Comparison of ENCODE assay signal across 9 cellular contexts in genomic region chrX:49122499-49122898, GRCh38. TPM values are rescaled to one million over a fixed set of nuclear protein-coding genes. Genes with fewer than 3 reads are reported as not detected.
DNase-seq lines count a peak whose midpoint lies in the region; ATAC-seq and TF ChIP-seq lines count a peak whose summit lies in the region.
"Had no signal": no experiment of that assay in that cellular context is flagged by ENCODE, and none has a peak within 500 bp of the region (broad histone marks: within the 10 kb centered on the region; RNA-seq: fewer than 3 reads in every experiment).

No MANE protein-coding gene starts in this region.

- peak overlapping the region; percentile 74 to 88 (median 84) for H3K4me2 ChIP-seq in BLaER1 treated with 17β-estradiol and CSF1 and Interleukin-3, amounts not matched to agents 10 nM and 100 nM
- peak overlapping the region; percentile 63 for H3K4me2 ChIP-seq in Karpas-422 (ENCODE audit: low read depth, low read length, poor library complexity, severe bottlenecking)

- H3K9me3 ChIP-seq in BLaER1 treated with 17β-estradiol and CSF1 and Interleukin-3, amounts not matched to agents 10 nM and 100 nM (replicated peaks in 1 of 11) = peaks cover 0 to 12% (median 0%) of the 10 kb centered on the region in 11 experiments; a peak in 2 of 22 replicates
- H3K9me3 ChIP-seq in Karpas-422 (ENCODE audit: low read length) = no peaks in the 10 kb centered on the region

- peaks cover 14 to 46% (median 22%) of the 10 kb centered on the region in 11 experiments; a peak in 20 of 22 replicates for H3K36me3 ChIP-seq in BLaER1 treated with 17β-estradiol and CSF1 and Interleukin-3, amounts not matched to agents 10 nM and 100 nM
- no peaks in the 10 kb centered on the region for H3K36me3 ChIP-seq in Karpas-422 (ENCODE audit: insufficient read depth, low read length)

- H3K27ac Mint-ChIP-seq in dendritic cell treated with granulocyte-macrophage colony-stimulating factor and Interleukin-4, amounts not matched to agents 40 ng/mL and 50 ng/mL, for 4 days = peak overlapping the region; percentile 93
- no peak overlapping the region for H3K27ac Mint-ChIP-seq in neural crest cell (ENCODE audit: unreplicated experiment)

- no peak for TF ChIP-seq CTCF in neural crest cell (conservative IDR thresholded peaks at IDR 0.05)

- peak overlapping the region; percentile 62 to 82 (median 74) for H3K4me3 ChIP-seq in BLaER1 treated with 17β-estradiol and CSF1 and Interleukin-3, amounts not matched to agents 10 nM and 100 nM
- peak overlapping the region; percentile 82 for H3K4me3 ChIP-seq in Karpas-422 (ENCODE audit: low read length)

- H3K9me2 ChIP-seq in Karpas-422 (replicated peaks; ENCODE audit: insufficient read depth, low read length) = no peaks in the 10 kb centered on the region

- peak overlapping the region; percentile 76 to 88 (median 85) for H3K9ac ChIP-seq in BLaER1 treated with 17β-estradiol and CSF1 and Interleukin-3, amounts not matched to agents 10 nM and 100 nM
- H3K9ac ChIP-seq in Karpas-422 (ENCODE audit: low read length) = peak overlapping the region; percentile 80

- H3K4me1 Mint-ChIP-seq in dendritic cell treated with granulocyte-macrophage colony-stimulating factor and Interleukin-4, amounts not matched to agents 40 ng/mL and 50 ng/mL, for 4 days (ENCODE audit: low read depth) = peaks cover 33% of the 10 kb centered on the region
- peaks cover 13% of the 10 kb centered on the region for H3K4me1 Mint-ChIP-seq in neural crest cell

- intact Hi-C loops in dendritic cell treated with granulocyte-macrophage colony-stimulating factor and Interleukin-4, amounts not matched to agents 40 ng/mL and 50 ng/mL, for 4 days (cut with micrococcal nuclease) = loop anchor here (5.0 kb wide), 1 partner anchor 45 kb away; no protein-coding TSS in a partner anchor

- DNase-seq in Karpas-422 = no peak
- DNase-seq in neural crest cell (ENCODE audit: low read depth, low spot score) = no peak
- no peak for DNase-seq in COR-L47 (lab: John Stamatoyannopoulos, UW)
- DNase-seq in activated CD4-positive, alpha-beta T cell treated with anti-CD3 and anti-CD28 coated beads, Interleukin-2, amount 50 U/mL, for 1 hour = no peak
- DNase-seq: foreskin keratinocyte had no signal

- H3K9me3 Mint-ChIP-seq in dendritic cell treated with granulocyte-macrophage colony-stimulating factor and Interleukin-4, amounts not matched to agents 40 ng/mL and 50 ng/mL, for 4 days = no peaks in the 10 kb centered on the region
- peaks cover 4% of the 10 kb centered on the region for H3K9me3 Mint-ChIP-seq in neural crest cell

- peak overlapping the region; percentile 93 for H3K4me3 Mint-ChIP-seq in dendritic cell treated with granulocyte-macrophage colony-stimulating factor and Interleukin-4, amounts not matched to agents 40 ng/mL and 50 ng/mL, for 4 days
- H3K4me3 Mint-ChIP-seq in neural crest cell = peak overlapping the region; percentile 99

- H2AFZ ChIP-seq in Karpas-422 (ENCODE audit: low read length) = no peak overlapping the region

- H3K27me3 Mint-ChIP-seq in dendritic cell treated with granulocyte-macrophage colony-stimulating factor and Interleukin-4, amounts not matched to agents 40 ng/mL and 50 ng/mL, for 4 days = no peaks in the 10 kb centered on the region
- H3K27me3 Mint-ChIP-seq in neural crest cell (ENCODE audit: low read depth) = no peaks in the 10 kb centered on the region

- H4K20me1 ChIP-seq in BLaER1 treated with 17β-estradiol and CSF1 and Interleukin-3, amounts not matched to agents 10 nM and 100 nM = peaks cover 0 to 10% (median 0%) of the 10 kb centered on the region in 11 experiments; a peak in 2 of 22 replicates
- H4K20me1 ChIP-seq in Karpas-422 (ENCODE audit: insufficient read depth, low read depth, low read length) = no peaks in the 10 kb centered on the region

- peaks cover 6 to 22% (median 12%) of the 10 kb centered on the region in 10 experiments; a peak in 18 of 20 replicates for H3K4me1 ChIP-seq in BLaER1 treated with 17β-estradiol and CSF1 and Interleukin-3, amounts not matched to agents 10 nM and 100 nM
- peaks cover 7% of the 10 kb centered on the region for H3K4me1 ChIP-seq in Karpas-422 (ENCODE audit: low read length)
- H3K4me1 ChIP-seq: foreskin keratinocyte had no signal

- no peak for ATAC-seq in GM18505 (IDR thresholded peaks at IDR 0.05; ENCODE audit: unreplicated experiment)
- no peak for ATAC-seq in GM19023 (IDR thresholded peaks at IDR 0.05; ENCODE audit: unreplicated experiment)

- peaks cover 49% of the 10 kb centered on the region for H3K36me3 Mint-ChIP-seq in dendritic cell treated with granulocyte-macrophage colony-stimulating factor and Interleukin-4, amounts not matched to agents 40 ng/mL and 50 ng/mL, for 4 days (ENCODE audit: low read depth)
- peaks cover 10% of the 10 kb centered on the region for H3K36me3 Mint-ChIP-seq in neural crest cell (ENCODE audit: low read depth)

- H3K79me2 ChIP-seq in Karpas-422 (ENCODE audit: low read length) = peaks cover 17% of the 10 kb centered on the region

- peak overlapping the region in 8 of 11 experiments; percentile 66 to 83 (median 78); a peak in 12 of 22 replicates for H3K27ac ChIP-seq in BLaER1 treated with 17β-estradiol and CSF1 and Interleukin-3, amounts not matched to agents 10 nM and 100 nM
- no peak overlapping the region for H3K27ac ChIP-seq in Karpas-422 (ENCODE audit: low read length)

- TF ChIP-seq POLR2A in GM18505 (IDR thresholded peaks at IDR 0.05; ENCODE audit: borderline replicate concordance, extremely low read depth, insufficient read depth, insufficient read length) = no peak

- peaks cover 5 to 41% (median 24%) of the 10 kb centered on the region in 11 experiments; a peak in 17 of 22 replicates for H3K27me3 ChIP-seq in BLaER1 treated with 17β-estradiol and CSF1 and Interleukin-3, amounts not matched to agents 10 nM and 100 nM
- no peaks in the 10 kb centered on the region for H3K27me3 ChIP-seq in Karpas-422 (ENCODE audit: low read length)
- H3K27me3 ChIP-seq: foreskin keratinocyte had no signal

RNA-seq across cellular contexts. Expression of gene GPKOW, which starts 1.0 kb away (rescaled TPM):
- total RNA-seq in Karpas-422 (2014; rRNA removed; shearing (Covaris generic); ENCODE audit: low replicate concordance) = 8.2 and 20.7 TPM in 2 replicates
- total RNA-seq in neural crest cell = 17.8 and 20.9 TPM in 2 replicates

RNA-seq across cellular contexts. Expression of gene MAGIX, which starts 40.1 kb away (rescaled TPM):
- total RNA-seq in Karpas-422 (2014; rRNA removed; shearing (Covaris generic); ENCODE audit: low replicate concordance) = 1.7 TPM in 1 of 2 replicates, not detected in the other
- 1.4 and 1.6 TPM in 2 replicates for total RNA-seq in neural crest cell

RNA-seq across cellular contexts. Expression of gene WDR45, which starts 42.8 kb away (rescaled TPM):
- 80.3 and 115 TPM in 2 replicates for total RNA-seq in Karpas-422 (2014; rRNA removed; shearing (Covaris generic); ENCODE audit: low replicate concordance)
- 29.0 and 29.6 TPM in 2 replicates for total RNA-seq in neural crest cell

RNA-seq across cellular contexts. Expression of gene PRAF2, which starts 48.7 kb away (rescaled TPM):
- 0.34 and 2.5 TPM in 2 replicates for total RNA-seq in Karpas-422 (2014; rRNA removed; shearing (Covaris generic); ENCODE audit: low replicate concordance)
- 30.2 and 33.7 TPM in 2 replicates for total RNA-seq in neural crest cell

RNA-seq across cellular contexts. Expression of gene PLP2, which starts 49.2 kb away (rescaled TPM):
- total RNA-seq in Karpas-422 (2014; rRNA removed; shearing (Covaris generic); ENCODE audit: low replicate concordance) = 11.0 and 37.0 TPM in 2 replicates
- total RNA-seq in neural crest cell = 0.75 and 0.89 TPM in 2 replicates
